Comparison of ENCODE assay signal across 8 cellular contexts in the genomic region with DNA sequence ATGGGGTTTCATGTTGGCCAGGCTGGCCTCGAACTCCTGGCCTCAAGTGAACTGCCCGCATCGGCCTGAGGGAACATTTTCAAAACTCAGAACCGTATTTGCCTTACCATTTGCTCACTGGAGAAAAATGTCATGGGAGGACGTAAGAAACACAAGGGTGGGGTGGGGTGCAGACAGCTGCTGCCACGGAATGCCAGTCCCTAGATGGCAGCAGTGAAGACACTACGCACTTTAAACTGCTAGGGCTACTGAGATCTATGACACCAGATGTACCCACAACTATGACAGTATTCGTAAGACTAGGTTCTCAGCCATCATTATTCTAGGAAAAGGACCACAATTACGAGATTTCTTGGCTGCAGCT. TPM values are rescaled to one million over a fixed set of nuclear protein-coding genes. Genes with fewer than 3 reads are reported as not detected.
A peak's percentile ranks its signal among the peaks of the same experiment; 100 is the strongest.
DNase-seq lines count a peak whose midpoint lies in the region; ATAC-seq and TF ChIP-seq lines count a peak whose summit lies in the region.
"Not testable (repeated sequence)": the region's sequence is repeated elsewhere in the genome, so short reads cannot be mapped to it uniquely, and the experiment has no call there.

No MANE protein-coding gene starts in this region.

- TF ChIP-seq CTCF in heart right ventricle (IDR thresholded peaks at IDR 0.05) (peak in 7 of 9 donors; percentile 10 to 57 (median 39)), osteocyte (IDR thresholded peaks at IDR 0.05) (peak; percentile 58)

- not testable (repeated sequence) for H3K27me3 Mint-ChIP-seq in T-helper 2 cell treated with Interferon-gamma antibody and Interleukin-4, amounts not matched to agents 5 μg/mL and 100 μg/mL, for 36 hours (ENCODE audit: low read depth); osteocyte (ENCODE audit: unreplicated experiment)

- peaks cover 19% of the 10 kb centered on the region for H3K4me1 Mint-ChIP-seq in T-helper 2 cell treated with Interferon-gamma antibody and Interleukin-4, amounts not matched to agents 5 μg/mL and 100 μg/mL, for 36 hours (ENCODE audit: low read depth)
- peaks cover 16% of the 10 kb centered on the region for H3K4me1 Mint-ChIP-seq in osteocyte (ENCODE audit: unreplicated experiment)

- not testable (repeated sequence) for H3K27me3 ChIP-seq in heart right ventricle

- peak overlapping the region; percentile 78; the same call in 1 of the 2 replicates for H3K9ac ChIP-seq in ES-I3 (ENCODE audit: low read depth, low read length)

- H3K9me3 Mint-ChIP-seq in T-helper 2 cell treated with Interferon-gamma antibody and Interleukin-4, amounts not matched to agents 5 μg/mL and 100 μg/mL, for 36 hours; osteocyte (ENCODE audit: unreplicated experiment): not testable (repeated sequence)

- H3K4me3 ChIP-seq in heart right ventricle: peak overlapping the region; percentile 48 to 95 (median 76)

- not testable (repeated sequence) for H3K9me3 ChIP-seq in ES-I3 (ENCODE audit: control insufficient read depth, insufficient read depth, low read length); heart right ventricle

- intact Hi-C loops in heart right ventricle (cut with DNase I): loop anchor here in 3 of 10 donors (5.0 to 10.0 kb wide), 5 partner anchors 70 to 312 kb away; partner anchors contain the start of genes TMEM248 (in 2 of the 3) and RABGEF1 (in 1 of the 3)

- H3K27ac ChIP-seq in heart right ventricle (peak overlapping the region; percentile 90 to 100 (median 98)), temporal lobe (ENCODE audit: low read depth, low read length) (peak overlapping the region; percentile 94)

- DNase-seq in NCI-H1694 (lab: John Stamatoyannopoulos, UW): peak; percentile 21
- peak; percentile 52 for DNase-seq in T-helper 2 cell treated with Interferon-gamma antibody and Interleukin-4, amounts not matched to agents 5 μg/mL and 100 μg/mL, for 36 hours (ENCODE audit: low spot score)
- DNase-seq in amygdala (lab: John Stamatoyannopoulos, UW): peak in 41 of 56 donors; percentile 1 to 59 (median 17)
- peak; percentile 27 to 67 for DNase-seq in heart right ventricle
- DNase-seq in osteocyte (ENCODE audit: extremely low spot score, unreplicated experiment): peak; percentile 89

- peak overlapping the region; percentile 100 for H3K27ac Mint-ChIP-seq in T-helper 2 cell treated with Interferon-gamma antibody and Interleukin-4, amounts not matched to agents 5 μg/mL and 100 μg/mL, for 36 hours
- peak overlapping the region; percentile 99 for H3K27ac Mint-ChIP-seq in osteocyte (ENCODE audit: unreplicated experiment)

- ATAC-seq in HG02571 (IDR thresholded peaks at IDR 0.05; ENCODE audit: unreplicated experiment) (peak; percentile 21), heart right ventricle (peak; percentile 56 to 87 (median 75))

- H3K36me3 Mint-ChIP-seq in T-helper 2 cell treated with Interferon-gamma antibody and Interleukin-4, amounts not matched to agents 5 μg/mL and 100 μg/mL, for 36 hours (ENCODE audit: low read depth): peaks cover 20% of the 10 kb centered on the region
- H3K36me3 Mint-ChIP-seq in osteocyte (ENCODE audit: unreplicated experiment): peaks cover 21% of the 10 kb centered on the region

- not testable (repeated sequence) for H3K4me1 ChIP-seq in ES-I3 (ENCODE audit: insufficient read depth, low read length)
- peaks cover 5 to 37% (median 22%) of the 10 kb centered on the region in 9 donors for H3K4me1 ChIP-seq in heart right ventricle

- 0 to 1% methylated on average over 9 of the region's 9 CpGs for WGBS in heart right ventricle, 2 donors

- peak overlapping the region; percentile 98 for H3K4me3 Mint-ChIP-seq in T-helper 2 cell treated with Interferon-gamma antibody and Interleukin-4, amounts not matched to agents 5 μg/mL and 100 μg/mL, for 36 hours
- peak overlapping the region; percentile 97 for H3K4me3 Mint-ChIP-seq in osteocyte (ENCODE audit: unreplicated experiment)

- not testable (repeated sequence) for H3K36me3 ChIP-seq in ES-I3 (ENCODE audit: insufficient read depth, low read length)
- H3K36me3 ChIP-seq in heart right ventricle: peaks cover 0 to 57% (median 36%) of the 10 kb centered on the region in 9 donors

RNA-seq across cellular contexts. Expression of gene SBDS, which starts 0.7 kb away (rescaled TPM):
- total RNA-seq in heart right ventricle (100 to 1,000 TPM; 163 to 351 (median 242) TPM), osteocyte (101 and 104 TPM in 2 replicates), temporal lobe (38.1 TPM)
- polyA plus RNA-seq in heart right ventricle: 100 to 1,000 TPM; 107 to 254 TPM

RNA-seq across cellular contexts. Expression of gene TYW1, which starts 2.0 kb away (rescaled TPM):
- total RNA-seq in heart right ventricle: 10 to 100 TPM in 5 of 10 donors, 1 to 10 TPM in 5; 7.8 to 15.1 (median 10.0) TPM
- polyA plus RNA-seq in heart right ventricle: 1 to 10 TPM; 6.7 to 6.9 TPM
- 16.3 and 17.2 TPM in 2 replicates for total RNA-seq in osteocyte
- total RNA-seq in temporal lobe: 10.6 TPM

Comparison
In these comparisons a context has a peak if more than half of its experiments do, and no peak if none do; other contexts are left out.
1. Peak in every context shown above with its lines: DNase-seq, ATAC-seq, H3K4me3 ChIP-seq and H3K27ac ChIP-seq.
2. DNase-seq: peak in every context shown above with its lines; median percentile 89 in osteocyte; 52 in T-helper 2 cell treated with Interferon-gamma antibody and Interleukin-4, amounts not matched to agents 5 μg/mL and 100 μg/mL, for 36 hours; 47 in heart right ventricle; 21 in NCI-H1694; 17 in amygdala.